Comparison of ENCODE assay signal across 9 cellular contexts in the genomic region with DNA sequence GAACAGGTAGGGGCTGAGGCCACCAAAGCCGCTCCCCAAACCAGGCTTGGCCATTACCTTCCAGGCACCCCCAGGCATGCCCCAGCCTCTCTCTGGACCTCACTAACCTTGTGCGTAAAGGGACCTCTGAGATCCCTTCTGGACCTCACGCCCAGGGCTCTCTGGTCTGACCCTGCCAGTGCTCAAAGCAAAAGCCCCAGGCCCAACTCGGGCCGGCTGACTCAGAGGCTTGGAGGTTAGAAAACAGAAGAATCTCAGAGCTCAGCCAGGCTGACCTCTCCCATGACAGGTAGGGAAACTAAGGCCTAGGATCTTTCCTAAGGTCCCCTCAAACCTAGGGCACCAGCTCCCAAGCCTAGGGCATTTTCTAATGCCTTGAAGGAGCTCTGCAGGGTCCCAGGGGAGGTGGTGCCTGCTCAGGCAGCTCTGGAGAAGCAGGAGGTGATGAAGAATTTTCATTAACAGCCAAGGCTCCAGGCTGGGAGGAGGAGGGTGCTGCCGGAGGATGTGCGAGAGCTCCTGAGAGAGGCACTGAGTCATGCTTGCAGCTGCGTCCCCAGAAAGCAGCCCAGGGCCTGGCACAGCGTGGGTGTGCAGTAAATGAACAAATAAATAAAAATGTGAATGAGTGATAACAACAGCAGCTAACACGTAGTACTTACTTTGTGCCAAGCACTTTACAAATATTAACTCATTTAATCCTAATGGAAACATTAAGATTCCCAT. TPM values are rescaled to one million over a fixed set of nuclear protein-coding genes. Genes with fewer than 3 reads are reported as not detected.
DNase-seq lines count a peak whose midpoint lies in the region; ATAC-seq, FAIRE-seq and TF ChIP-seq lines count a peak whose summit lies in the region.
"Had no signal": no experiment of that assay in that cellular context is flagged by ENCODE, and none has a peak within 500 bp of the region (broad histone marks: within the 10 kb centered on the region; RNA-seq: fewer than 3 reads in every experiment).

No MANE protein-coding gene starts in this region.

- peaks cover 44% of the 10 kb centered on the region for H3K4me1 Mint-ChIP-seq in T-helper 2 cell treated with Interferon-gamma antibody and Interleukin-4, amounts not matched to agents 5 μg/mL and 100 μg/mL, for 36 hours (ENCODE audit: low read depth)
- H3K4me1 Mint-ChIP-seq in nephron, result peaks cover 34% of the 10 kb centered on the region

- ATAC-seq in HG03342 (IDR thresholded peaks at IDR 0.05; ENCODE audit: unreplicated experiment), result no peak
- no peak for ATAC-seq in GM18861 (IDR thresholded peaks at IDR 0.05; ENCODE audit: unreplicated experiment)

- DNase-seq in DMS53 treated with DMSO at 0.1 percent for 48 hours (lab: John Stamatoyannopoulos, UW; ENCODE audit: unreplicated experiment) (peak; percentile 93), colonic mucosa (peak; percentile 71), urothelium cell line (ENCODE audit: low spot score) (peak; percentile 95), retina (no peak)
- DNase-seq in T-helper 2 cell treated with Interferon-gamma antibody and Interleukin-4, amounts not matched to agents 5 μg/mL and 100 μg/mL, for 36 hours (ENCODE audit: low spot score), result peak; percentile 71

- H3K27ac Mint-ChIP-seq in T-helper 2 cell treated with Interferon-gamma antibody and Interleukin-4, amounts not matched to agents 5 μg/mL and 100 μg/mL, for 36 hours, result peak overlapping the region; percentile 77
- H3K27ac Mint-ChIP-seq in nephron, result peak overlapping the region; percentile 37 to 59 (median 40)

- H3K27me3 Mint-ChIP-seq in T-helper 2 cell treated with Interferon-gamma antibody and Interleukin-4, amounts not matched to agents 5 μg/mL and 100 μg/mL, for 36 hours (ENCODE audit: low read depth), result no peaks in the 10 kb centered on the region
- peaks cover 4% of the 10 kb centered on the region for H3K27me3 Mint-ChIP-seq in nephron (ENCODE audit: low read depth)

- H3K27me3 ChIP-seq in colonic mucosa, result no peaks in the 10 kb centered on the region

- no peaks in the 10 kb centered on the region for H3K36me3 ChIP-seq in colonic mucosa

- H3K27ac ChIP-seq in colonic mucosa, result peak overlapping the region; percentile 77

- peak overlapping the region in 1 of 2 donors; percentile 48 for H3K9ac ChIP-seq in colonic mucosa (ENCODE audit: low read depth in 2 of 2, low read length in 2 of 2)

- peaks cover 7% of the 10 kb centered on the region for H3K36me3 Mint-ChIP-seq in T-helper 2 cell treated with Interferon-gamma antibody and Interleukin-4, amounts not matched to agents 5 μg/mL and 100 μg/mL, for 36 hours (ENCODE audit: low read depth)
- peaks cover 4% of the 10 kb centered on the region for H3K36me3 Mint-ChIP-seq in nephron (ENCODE audit: low read depth)

- TF ChIP-seq CTCF in colonic mucosa (IDR thresholded peaks at IDR 0.05) (no peak), nephron (IDR thresholded peaks at IDR 0.05; ENCODE audit: unreplicated experiment in 3 of 3) (no peak)

- intact Hi-C loops in colonic mucosa (cut with DNase I), result no loop called here

- no peak overlapping the region for H3K4me3 ChIP-seq in colonic mucosa

- no peaks in the 10 kb centered on the region for H3K9me3 ChIP-seq in colonic mucosa

- H3K4me3 Mint-ChIP-seq in T-helper 2 cell treated with Interferon-gamma antibody and Interleukin-4, amounts not matched to agents 5 μg/mL and 100 μg/mL, for 36 hours, result peak overlapping the region; percentile 34
- H3K4me3 Mint-ChIP-seq in nephron, result no peak overlapping the region

- FAIRE-seq in urothelium cell line (lab: Jason Lieb, UNC), result no peak
- FAIRE-seq: islet of Langerhans had no signal

- no peaks in the 10 kb centered on the region for H3K9me3 Mint-ChIP-seq in T-helper 2 cell treated with Interferon-gamma antibody and Interleukin-4, amounts not matched to agents 5 μg/mL and 100 μg/mL, for 36 hours
- H3K9me3 Mint-ChIP-seq in nephron, result no peaks in the 10 kb centered on the region

- H3K4me1 ChIP-seq in colonic mucosa, result peaks cover 46% of the 10 kb centered on the region

RNA-seq across cellular contexts. Expression of gene ARRB1, which starts 25.6 kb away (rescaled TPM):
- 10 to 100 TPM; 70.3 to 73.4 TPM for total RNA-seq in colonic mucosa
